10 cellular contexts compared by ENCODE assay signal in genomic region chr11:8261921-8262551, GRCh38. TPM values are rescaled to one million over a fixed set of nuclear protein-coding genes. Genes with fewer than 3 reads are reported as not detected.
DNase-seq lines count a peak whose midpoint lies in the region; ATAC-seq and TF ChIP-seq lines count a peak whose summit lies in the region.
"Had no signal": no experiment of that assay in that cellular context is flagged by ENCODE, and none has a peak within 500 bp of the region (broad histone marks: within the 10 kb centered on the region; RNA-seq: fewer than 3 reads in every experiment).

No MANE protein-coding gene starts in this region.

- H3K4me3 Mint-ChIP-seq in activated T-cell treated with anti-CD3 and anti-CD28 coated beads, Interleukin-2, amount 50 U/mL, for 24 hours, result peak overlapping the region; percentile 62
- H3K4me3 Mint-ChIP-seq in brain, result peak overlapping the region; percentile 81 to 85 (median 83)
- H3K4me3 Mint-ChIP-seq in memory B cell, result peak overlapping the region; percentile 77
- H3K4me3 Mint-ChIP-seq: natural killer cell treated with Interleukin-12 subunit alpha and Interleukin-12 subunit beta and Interleukin-15 and Interleukin-18, amount 100 ng/mL, for 72 hours had no signal

- no peaks in the 10 kb centered on the region for H3K9me3 ChIP-seq in stomach smooth muscle (ENCODE audit: control insufficient read depth in 2 of 2, low read length in 2 of 2)

- no peak overlapping the region for H3K27ac Mint-ChIP-seq in activated T-cell treated with anti-CD3 and anti-CD28 coated beads, Interleukin-2, amount 50 U/mL, for 24 hours
- H3K27ac Mint-ChIP-seq in brain (peak overlapping the region in 2 of 5 experiments; percentile 16 to 82), memory B cell (no peak overlapping the region)
- H3K27ac Mint-ChIP-seq: activated naive CD8-positive, alpha-beta T cell treated with anti-CD3 and anti-CD28 coated beads, Interleukin-2, amount 10 ng/mL, durations not matched to agents 7 days and 5 days; natural killer cell treated with Interleukin-12 subunit alpha and Interleukin-12 subunit beta and Interleukin-15 and Interleukin-18, amount 100 ng/mL, for 72 hours had no signal

- H3K27ac ChIP-seq in stomach smooth muscle (ENCODE audit: low read length), result peak overlapping the region; percentile 76

- no peak for ATAC-seq in memory B cell (ENCODE audit: low read depth)

- peaks cover 51% of the 10 kb centered on the region for H3K4me1 ChIP-seq in stomach smooth muscle (ENCODE audit: control insufficient read depth, insufficient read depth, low read length)

- H3K4me3 ChIP-seq in stomach smooth muscle (ENCODE audit: low read length in 2 of 2), result peak overlapping the region; percentile 62 to 78

- peaks cover 0 to 4% of the 10 kb centered on the region in 2 donors for H3K27me3 ChIP-seq in stomach smooth muscle (ENCODE audit: control insufficient read depth in 1 of 2, insufficient read depth in 2 of 2, low read length in 2 of 2)

- no peaks in the 10 kb centered on the region for H3K36me3 Mint-ChIP-seq in activated T-cell treated with anti-CD3 and anti-CD28 coated beads, Interleukin-2, amount 50 U/mL, for 24 hours (ENCODE audit: low read depth)
- H3K36me3 Mint-ChIP-seq in brain (no peaks in the 10 kb centered on the region), memory B cell (no peaks in the 10 kb centered on the region)
- H3K36me3 Mint-ChIP-seq: activated naive CD8-positive, alpha-beta T cell treated with anti-CD3 and anti-CD28 coated beads, Interleukin-2, amount 10 ng/mL, durations not matched to agents 7 days and 5 days; natural killer cell treated with Interleukin-12 subunit alpha and Interleukin-12 subunit beta and Interleukin-15 and Interleukin-18, amount 100 ng/mL, for 72 hours had no signal

- peaks cover 80% of the 10 kb centered on the region for H3K27me3 Mint-ChIP-seq in activated T-cell treated with anti-CD3 and anti-CD28 coated beads, Interleukin-2, amount 50 U/mL, for 24 hours
- H3K27me3 Mint-ChIP-seq in brain, result peaks cover 30% of the 10 kb centered on the region
- H3K27me3 Mint-ChIP-seq in memory B cell, result peaks cover 27% of the 10 kb centered on the region

- no peaks in the 10 kb centered on the region for H3K9me3 Mint-ChIP-seq in activated T-cell treated with anti-CD3 and anti-CD28 coated beads, Interleukin-2, amount 50 U/mL, for 24 hours
- H3K9me3 Mint-ChIP-seq in brain (peaks cover 0 to 5% (median 0%) of the 10 kb centered on the region in 5 experiments), memory B cell (no peaks in the 10 kb centered on the region)
- H3K9me3 Mint-ChIP-seq: activated naive CD8-positive, alpha-beta T cell treated with anti-CD3 and anti-CD28 coated beads, Interleukin-2, amount 10 ng/mL, durations not matched to agents 7 days and 5 days; natural killer cell treated with Interleukin-12 subunit alpha and Interleukin-12 subunit beta and Interleukin-15 and Interleukin-18, amount 100 ng/mL, for 72 hours had no signal

- peak; percentile 29 for DNase-seq in activated T-cell treated with anti-CD3 and anti-CD28 coated beads, Interleukin-2, amount 50 U/mL, for 24 hours
- no peak for DNase-seq in activated T-cell treated with anti-CD3 and anti-CD28 coated beads for 4 hours
- DNase-seq in memory B cell (ENCODE audit: low spot score in 2 of 2), result no peak
- DNase-seq in UCSD-AML1 (lab: John Stamatoyannopoulos, UW; ENCODE audit: unreplicated experiment), result no peak
- no peak for DNase-seq in GM19240 (ENCODE audit: insufficient read length, low spot score)
- DNase-seq in NCI-H82 (lab: John Stamatoyannopoulos, UW), result no peak

- no peak for TF ChIP-seq CTCF in brain (conservative IDR thresholded peaks at IDR 0.05)

- H3K9ac ChIP-seq in stomach smooth muscle (ENCODE audit: low read length in 2 of 2), result peak overlapping the region; percentile 50 to 81

- peaks cover 0 to 2% of the 10 kb centered on the region in 2 donors for H3K36me3 ChIP-seq in stomach smooth muscle (ENCODE audit: control insufficient read depth in 2 of 2, insufficient read depth in 2 of 2, low read length in 2 of 2)

- peaks cover 14% of the 10 kb centered on the region for H3K4me1 Mint-ChIP-seq in activated T-cell treated with anti-CD3 and anti-CD28 coated beads, Interleukin-2, amount 50 U/mL, for 24 hours (ENCODE audit: low read depth)
- H3K4me1 Mint-ChIP-seq in brain, result peaks cover 86% of the 10 kb centered on the region
- H3K4me1 Mint-ChIP-seq in memory B cell, result peaks cover 6% of the 10 kb centered on the region

RNA-seq across cellular contexts. Expression of gene LMO1, which starts 1.6 kb away (rescaled TPM):
- 0.93 TPM for polyA plus RNA-seq in brain (ENCODE audit: insufficient read depth, low read depth, low replicate concordance)
